ENCODE assay signal across 14 cellular contexts in the genomic region with DNA sequence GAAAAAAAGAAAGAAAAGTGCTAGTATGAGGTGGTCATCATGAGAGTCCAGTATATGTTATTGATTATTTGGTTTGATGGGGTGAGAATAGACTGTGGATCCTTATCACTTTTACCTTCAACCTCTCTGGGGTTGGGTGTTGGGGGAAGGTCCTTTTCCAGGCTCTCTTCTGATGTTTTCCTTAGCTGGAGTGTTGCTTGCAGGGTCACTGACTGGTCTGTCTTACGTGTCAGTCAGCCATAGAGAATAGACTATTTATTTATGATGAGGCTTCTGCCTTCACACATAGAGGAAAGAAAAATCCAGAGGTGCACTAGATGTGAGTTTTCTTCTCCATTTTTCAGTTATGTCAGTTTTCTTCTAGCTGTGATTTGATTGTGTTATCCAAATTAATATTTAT. TPM values are rescaled to one million over a fixed set of nuclear protein-coding genes. Genes with fewer than 3 reads are reported as not detected.
A peak's percentile ranks its signal among the peaks of the same experiment; 100 is the strongest.
DNase-seq lines count a peak whose midpoint lies in the region; ATAC-seq and TF ChIP-seq lines count a peak whose summit lies in the region.
"Had no signal": no experiment of that assay in that cellular context is flagged by ENCODE, and none has a peak within 500 bp of the region (broad histone marks: within the 10 kb centered on the region; RNA-seq: fewer than 3 reads in every experiment).

No MANE protein-coding gene starts in this region.

- H3K4me1 ChIP-seq in mammary epithelial cell (ENCODE audit: insufficient read depth, low read length) (peaks cover 4% of the 10 kb centered on the region), body of pancreas (peaks cover 76% of the 10 kb centered on the region)
- H3K4me1 ChIP-seq: BLaER1 treated with 17β-estradiol and CSF1 and Interleukin-3, amounts not matched to agents 10 nM and 100 nM had no signal

- H3K27me3 Mint-ChIP-seq in MCF 10A (ENCODE audit: insufficient read depth, unreplicated experiment), result no peaks in the 10 kb centered on the region

- no peak for DNase-seq in MCF 10A (ENCODE audit: unreplicated experiment)
- no peak for DNase-seq in mammary epithelial cell
- no peak for DNase-seq in body of pancreas
- no peak for DNase-seq in left lobe of liver (ENCODE audit: low spot score)
- DNase-seq in ecto neural progenitor cell (ENCODE audit: low spot score), result no peak
- no peak for DNase-seq in NCI-H1436 treated with DMSO at 0.1 percent for 48 hours (lab: John Stamatoyannopoulos, UW)
- DNase-seq: CD4-positive, CD25-positive, alpha-beta regulatory T cell; DMS79 had no signal

- H3K27me3 ChIP-seq in mammary epithelial cell (ENCODE audit: insufficient read depth, low read length) (no peaks in the 10 kb centered on the region), body of pancreas (no peaks in the 10 kb centered on the region)
- H3K27me3 ChIP-seq: BLaER1 treated with 17β-estradiol and CSF1 and Interleukin-3, amounts not matched to agents 10 nM and 100 nM had no signal

- H3K4me1 Mint-ChIP-seq in MCF 10A (ENCODE audit: insufficient read depth, unreplicated experiment), result peaks cover 17% of the 10 kb centered on the region
- H3K4me1 Mint-ChIP-seq: CD4-positive, CD25-positive, alpha-beta regulatory T cell had no signal

- H3K4me3 ChIP-seq in mammary epithelial cell (replicated peaks in 1 of 3; ENCODE audit: insufficient read depth in 1 of 3, low read depth in 2 of 3, low read length in 3 of 3), result no peak overlapping the region
- H3K4me3 ChIP-seq in body of pancreas, result no peak overlapping the region
- H3K4me3 ChIP-seq: BLaER1 treated with 17β-estradiol and CSF1 and Interleukin-3, amounts not matched to agents 10 nM and 100 nM; GM12878; GM23338 had no signal

- no peak overlapping the region for H3K4me2 ChIP-seq in mammary epithelial cell (ENCODE audit: insufficient read depth, low read depth, low read length)
- H3K4me2 ChIP-seq: BLaER1 treated with 17β-estradiol and CSF1 and Interleukin-3, amounts not matched to agents 10 nM and 100 nM; GM23338 had no signal

- no peak overlapping the region for H3K4me3 Mint-ChIP-seq in MCF 10A (ENCODE audit: unreplicated experiment)
- H3K4me3 Mint-ChIP-seq: CD4-positive, CD25-positive, alpha-beta regulatory T cell; GM23338 had no signal

- CTCF ChIA-PET in MCF 10A (lab: Yijun Ruan, JAX), result interaction anchor here (0.6 to 8.2 kb wide), 39 partner anchors 9 to 1139 kb away, joined by 3 to 62 read pairs (median 5); a partner anchor contains a TSS
- CTCF ChIA-PET in mammary epithelial cell (lab: Charles Lee; ENCODE audit: low non-redundant PET), result no interaction called here

- POLR2A ChIA-PET in MCF 10A (lab: Yijun Ruan, JAX), result interaction anchor here (0.6 to 2.2 kb wide), 6 partner anchors 24 to 1539 kb away, joined by 3 to 9 read pairs (median 4); no protein-coding TSS in a partner anchor

- TF ChIP-seq CTCF in MCF 10A (IDR thresholded peaks at IDR 0.05; ENCODE audit: unreplicated experiment) (no peak), mammary epithelial cell (conservative IDR thresholded peaks at IDR 0.05 in 1 of 2, IDR thresholded peaks at IDR 0.05 in 1 of 2; ENCODE audit: extremely low read depth in 1 of 2, insufficient read depth in 1 of 2, low read depth in 1 of 2, low read length in 2 of 2) (no peak), body of pancreas (IDR thresholded peaks at IDR 0.05) (no peak)

- no peaks in the 10 kb centered on the region for H3K36me3 ChIP-seq in mammary epithelial cell (ENCODE audit: insufficient read depth, low read length)
- no peaks in the 10 kb centered on the region for H3K36me3 ChIP-seq in body of pancreas (replicated peaks in 1 of 2; ENCODE audit: insufficient read depth in 1 of 2, low read depth in 2 of 2)

- H3K79me2 ChIP-seq in mammary epithelial cell (ENCODE audit: insufficient read depth, low read length), result no peaks in the 10 kb centered on the region

- BruUV-seq in MCF 10A (replicated peaks; lab: Mats Ljungman, UMichigan) (no TSS peak), mammary epithelial cell (replicated peaks; lab: Mats Ljungman, UMichigan) (no TSS peak)

- H3K36me3 Mint-ChIP-seq in MCF 10A (ENCODE audit: insufficient read depth, unreplicated experiment), result peaks cover 31% of the 10 kb centered on the region
- H3K36me3 Mint-ChIP-seq: CD4-positive, CD25-positive, alpha-beta regulatory T cell had no signal

- WGBS in mammary epithelial cell (ENCODE audit: low coverage, missing lambda C conversion rate), result 94% methylated on average over 1 of the region's 1 CpG
- 42 to 46% methylated on average over 1 of the region's 1 CpG for WGBS in body of pancreas, 2 donors

- TF ChIP-seq POLR2A in body of pancreas (IDR thresholded peaks at IDR 0.05), result no peak

- dilution Hi-C loops in mammary epithelial cell (cut with HindIII; ENCODE audit: low sequenced_read_pairs), result no loop called here

- no peaks in the 10 kb centered on the region for H4K20me1 ChIP-seq in mammary epithelial cell (ENCODE audit: insufficient read depth, low read length)
- H4K20me1 ChIP-seq: BLaER1 treated with 17β-estradiol and CSF1 and Interleukin-3, amounts not matched to agents 10 nM and 100 nM had no signal

- no peak overlapping the region for H2AFZ ChIP-seq in mammary epithelial cell (ENCODE audit: low read depth, low read length)
- H2AFZ ChIP-seq: GM23338 had no signal

- H3K9me3 Mint-ChIP-seq in MCF 10A (ENCODE audit: unreplicated experiment), result no peaks in the 10 kb centered on the region
- H3K9me3 Mint-ChIP-seq: GM23338 had no signal

- no peak for ATAC-seq in body of pancreas
- ATAC-seq in left lobe of liver, result peak; percentile 55
- no peak for ATAC-seq in GM18511 (IDR thresholded peaks at IDR 0.05; ENCODE audit: unreplicated experiment)
- ATAC-seq: GM23338 had no signal

- in situ Hi-C loops in mammary epithelial cell (cut with MboI; ENCODE audit: low sequenced_read_pairs in 2 of 2), result no loop called here

- intact Hi-C loops in MCF 10A (cut with micrococcal nuclease) (loop anchor here (1.0 kb wide), 3 partner anchors 60 to 702 kb away; no protein-coding TSS in a partner anchor), mammary epithelial cell (cut with micrococcal nuclease) (loop anchor here (1.0 kb wide), 1 partner anchor 60 kb away; no protein-coding TSS in a partner anchor), body of pancreas (cut with DNase I) (no loop called here)

- no peak overlapping the region for H3K9ac ChIP-seq in mammary epithelial cell (ENCODE audit: insufficient read depth, low read length)
- H3K9ac ChIP-seq: BLaER1 treated with 17β-estradiol and CSF1 and Interleukin-3, amounts not matched to agents 10 nM and 100 nM had no signal

- H3K9me3 ChIP-seq in mammary epithelial cell (replicated peaks; ENCODE audit: insufficient read depth, low read length) (no peaks in the 10 kb centered on the region), body of pancreas (no peaks in the 10 kb centered on the region)
- H3K9me3 ChIP-seq: BLaER1 treated with 17β-estradiol and CSF1 and Interleukin-3, amounts not matched to agents 10 nM and 100 nM had no signal

- peak overlapping the region; percentile 54 for H3K27ac Mint-ChIP-seq in MCF 10A (ENCODE audit: low read depth, unreplicated experiment)
- H3K27ac Mint-ChIP-seq: CD4-positive, CD25-positive, alpha-beta regulatory T cell; GM23338 had no signal

- H3K27ac ChIP-seq in mammary epithelial cell (ENCODE audit: insufficient read depth, low read depth, low read length), result no peak overlapping the region
- H3K27ac ChIP-seq in body of pancreas, result peak overlapping the region in 3 of 4 donors; percentile 30 to 50 (median 41)
- H3K27ac ChIP-seq: 22Rv1; BLaER1 treated with 17β-estradiol and CSF1 and Interleukin-3, amounts not matched to agents 10 nM and 100 nM had no signal

RNA-seq across cellular contexts. Expression of a gene that starts 36.5 kb away (rescaled TPM):
- total RNA-seq in MCF 10A (2022), result 20.3 and 24.2 TPM in 2 replicates
- 1 to 10 TPM; 6.3 to 8.5 TPM for total RNA-seq in mammary epithelial cell
- polyA plus RNA-seq in mammary epithelial cell, result 6.8 TPM
- polyA minus RNA-seq in mammary epithelial cell, result 11.5 TPM
- 10 to 100 TPM; 40.2 to 62.3 TPM for total RNA-seq in body of pancreas
- 4.7 TPM for total RNA-seq in left lobe of liver
- total RNA-seq: G401 had no signal
